In genomic region chr4:121156822-121157769, GRCh38 we compare ENCODE assay signal across 8 cellular contexts. TPM values are rescaled to one million over a fixed set of nuclear protein-coding genes. Genes with fewer than 3 reads are reported as not detected.
DNase-seq lines count a peak whose midpoint lies in the region; ATAC-seq lines count a peak whose summit lies in the region.

No MANE protein-coding gene starts in this region.

- no peaks in the 10 kb centered on the region for H3K9me3 ChIP-seq in right cardiac atrium (ENCODE audit: control insufficient read depth, low read length)

- H3K4me1 Mint-ChIP-seq in activated naive CD8-positive, alpha-beta T cell treated with anti-CD3 and anti-CD28 coated beads, Interleukin-2, amount 10 ng/mL, durations not matched to agents 7 days and 5 days, result peaks cover 38% of the 10 kb centered on the region

- no peaks in the 10 kb centered on the region for H3K9me3 Mint-ChIP-seq in activated naive CD8-positive, alpha-beta T cell treated with anti-CD3 and anti-CD28 coated beads, Interleukin-2, amount 10 ng/mL, durations not matched to agents 7 days and 5 days

- peaks cover 3% of the 10 kb centered on the region for H3K36me3 Mint-ChIP-seq in activated naive CD8-positive, alpha-beta T cell treated with anti-CD3 and anti-CD28 coated beads, Interleukin-2, amount 10 ng/mL, durations not matched to agents 7 days and 5 days

- no peaks in the 10 kb centered on the region for H3K27me3 ChIP-seq in right cardiac atrium (ENCODE audit: control insufficient read depth, insufficient read depth)

- no peak overlapping the region for H3K27ac ChIP-seq in right cardiac atrium (ENCODE audit: low read length)

- in situ Hi-C loops in Caki2 (cut with HindIII; ENCODE audit: low pct_unique_long_range_greater_than_20kb, low sequenced_read_pairs), result no loop called here

- H3K4me3 Mint-ChIP-seq in activated naive CD8-positive, alpha-beta T cell treated with anti-CD3 and anti-CD28 coated beads, Interleukin-2, amount 10 ng/mL, durations not matched to agents 7 days and 5 days, result peak overlapping the region; percentile 95

- ATAC-seq in activated naive CD8-positive, alpha-beta T cell treated with anti-CD3 and anti-CD28 coated beads, Interleukin-2, amount 10 ng/mL, durations not matched to agents 7 days and 5 days (ENCODE audit: low read depth), result peak; percentile 29
- ATAC-seq in right cardiac atrium, result peak; percentile 68 to 84

- WGBS in right cardiac atrium, result 3% methylated on average over 32 of the region's 32 CpGs

- peak overlapping the region; percentile 58 for H3K4me3 ChIP-seq in right cardiac atrium (ENCODE audit: low read length)

- DNase-seq in Caki2 (ENCODE audit: low read depth) (peak; percentile 66), NOMO-1 (lab: John Stamatoyannopoulos, UW; ENCODE audit: unreplicated experiment in 2 of 2) (peak; percentile 31 to 63), right cardiac atrium (peak; percentile 32 to 61 (median 41)), retina (peak; percentile 85), HPDE6-E6E7 (ENCODE audit: extremely low spot score) (no peak), NCI-H774 (lab: John Stamatoyannopoulos, UW) (no peak)
- DNase-seq in activated naive CD8-positive, alpha-beta T cell treated with anti-CD3 and anti-CD28 coated beads, Interleukin-2, amount 10 ng/mL, durations not matched to agents 7 days and 5 days, result peak; percentile 53
- DNase-seq in central memory CD4-positive, alpha-beta T cell, result no peak

- POLR2A ChIA-PET in activated naive CD8-positive, alpha-beta T cell treated with anti-CD3 and anti-CD28 coated beads, Interleukin-2, amount 10 ng/mL, durations not matched to agents 7 days and 5 days (lab: Charles Lee), result interaction anchor here (0.6 to 0.9 kb wide), 3 partner anchors 16 to 86 kb away, joined by 3 to 6 read pairs (median 4); no protein-coding TSS in a partner anchor

- H3K4me1 ChIP-seq in right cardiac atrium (ENCODE audit: control insufficient read depth, insufficient read depth, low read length), result no peaks in the 10 kb centered on the region

- no peaks in the 10 kb centered on the region for H3K27me3 Mint-ChIP-seq in activated naive CD8-positive, alpha-beta T cell treated with anti-CD3 and anti-CD28 coated beads, Interleukin-2, amount 10 ng/mL, durations not matched to agents 7 days and 5 days

- intact Hi-C loops in right cardiac atrium (cut with DNase I), result no loop called here

- peak overlapping the region; percentile 90 for H3K27ac Mint-ChIP-seq in activated naive CD8-positive, alpha-beta T cell treated with anti-CD3 and anti-CD28 coated beads, Interleukin-2, amount 10 ng/mL, durations not matched to agents 7 days and 5 days

RNA-seq across cellular contexts. Expression of gene TNIP3, which starts 7.0 kb away (rescaled TPM):
- total RNA-seq in Caki2 (2014; rRNA removed; shearing (Covaris generic); ENCODE audit: low replicate concordance), result 0.98 TPM in 1 of 2 replicates, not detected in the other
- 1 to 10 TPM; 3.0 to 3.8 TPM for total RNA-seq in activated naive CD8-positive, alpha-beta T cell treated with anti-CD3 and anti-CD28 coated beads, Interleukin-2, amount 10 ng/mL, durations not matched to agents 7 days and 5 days
- total RNA-seq in right cardiac atrium, result not detected
- not detected for polyA plus RNA-seq in right cardiac atrium

Comparison
In these comparisons a context has a peak if more than half of its experiments do, and no peak if none do; other contexts are left out.
1. DNase-seq: peak in Caki2 (single experiment), NOMO-1 (2 of 2), activated naive CD8-positive, alpha-beta T cell treated with anti-CD3 and anti-CD28 coated beads, Interleukin-2, amount 10 ng/mL, durations not matched to agents 7 days and 5 days (single experiment), right cardiac atrium (3 of 3) and retina (single experiment); none in HPDE6-E6E7 (single experiment), central memory CD4-positive, alpha-beta T cell (single experiment) and NCI-H774 (single experiment).